In the genomic region with DNA sequence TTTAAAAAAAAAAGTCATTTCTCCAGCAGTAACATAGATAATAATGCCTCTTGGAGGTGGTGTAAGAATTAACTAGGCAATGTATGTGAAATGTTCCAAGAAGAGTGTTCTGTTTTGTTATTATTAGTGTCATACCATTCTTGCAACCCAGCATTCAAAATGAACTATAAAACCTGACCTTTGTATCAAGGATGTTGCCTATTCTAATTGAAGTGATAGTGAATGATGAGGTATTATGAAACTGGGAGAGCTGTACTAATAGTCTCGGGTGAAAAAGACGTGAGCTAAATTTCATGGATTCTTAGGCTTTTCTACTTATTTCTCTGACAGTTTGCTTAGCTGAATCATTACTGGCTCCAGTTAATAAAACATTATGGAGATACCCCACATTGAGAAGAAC, we compare ENCODE assay signal across 26 cellular contexts.
"Had no signal": no experiment of that assay in that cellular context is flagged by ENCODE, and none has a peak within 500 bp of the region (broad histone marks: within the 10 kb centered on the region; RNA-seq: fewer than 3 reads in every experiment).

No MANE protein-coding gene starts in this region.

- H3K27me3 ChIP-seq: neural progenitor cell, ovary, stomach, thyroid gland, tibial nerve, upper lobe of left lung, vagina had no signal

- ATAC-seq: naive thymus-derived CD4-positive, alpha-beta T cell; psoas muscle; right cardiac atrium; sciatic nerve; stimulated activated effector memory CD8-positive, alpha-beta T cell treated with anti-CD3 and anti-CD28 coated beads, Interleukin-12 subunit alpha, Interleukin-12 subunit beta, amount 100 ng/mL, for 72 hours; stimulated activated naive B cell treated with anti-CD40 and anti-IgM and Interleukin-4, amounts not matched to agents 10 μg/mL and 1 μg/mL and 100 μg/mL, for 72 hours had no signal

- H3K27ac ChIP-seq: neural progenitor cell, ovary, parathyroid adenoma, psoas muscle, skin epidermis, stomach, thoracic aorta, thyroid gland, tibial nerve, upper lobe of left lung, vagina had no signal

- H3K4me3 ChIP-seq: neural progenitor cell, ovary, psoas muscle, skin epidermis, stomach, thoracic aorta, thyroid gland, tibial nerve, upper lobe of left lung, vagina had no signal

- H3K4me2 ChIP-seq: neural progenitor cell had no signal

- H3K4me1 ChIP-seq: psoas muscle, tibial nerve, upper lobe of left lung, vagina had no signal

- FAIRE-seq: urothelium cell line had no signal

- H3K9me3 ChIP-seq: ovary, psoas muscle, stomach, thoracic aorta, thyroid gland, tibial nerve, upper lobe of left lung, vagina had no signal

- DNase-seq: naive thymus-derived CD4-positive, alpha-beta T cell; natural killer cell; occipital lobe; ovary; posterior cingulate gyrus; psoas muscle; right cardiac atrium; stimulated activated CD4-positive, alpha-beta T cell treated with anti-CD3 and anti-CD28 coated beads, Interleukin-15, amount 100 ng/mL, for 24 hours; stimulated activated CD4-positive, alpha-beta T cell treated with anti-CD3 and anti-CD28 coated beads, Interleukin-2, amount 100 ng/mL, for 24 hours; stimulated activated CD4-positive, alpha-beta T cell treated with anti-CD3 and anti-CD28 coated beads, Interleukin-2, amount 100 ng/mL, for 48 hours; stimulated activated CD4-positive, alpha-beta T cell treated with anti-CD3 and anti-CD28 coated beads, Interleukin-4, amount 100 ng/mL, for 24 hours; stimulated activated naive B cell treated with anti-CD40 and anti-IgM and Interleukin-4, amounts not matched to agents 10 μg/mL and 1 μg/mL and 100 μg/mL, for 72 hours; stimulated activated naive CD4-positive, alpha-beta T cell treated with Interleukin-2 at 50 U/mL for 16 hours; stomach; thyroid gland; trophoblast cell; upper lobe of left lung had no signal

- H3K36me3 ChIP-seq: neural progenitor cell, ovary, stomach, thoracic aorta, thyroid gland, tibial nerve, upper lobe of left lung, vagina had no signal

- H3K9ac ChIP-seq: neural progenitor cell, parathyroid adenoma had no signal

- H2AFZ ChIP-seq: neural progenitor cell, parathyroid adenoma had no signal
